In genomic region chr16:88782454-88783390, GRCh38 we compare ENCODE assay signal across 8 cellular contexts. TPM values are rescaled to one million over a fixed set of nuclear protein-coding genes. Genes with fewer than 3 reads are reported as not detected.
DNase-seq lines count a peak whose midpoint lies in the region; ATAC-seq and TF ChIP-seq lines count a peak whose summit lies in the region.

No MANE protein-coding gene starts in this region.

- peak overlapping the region; percentile 20 to 83 (median 59) for H3K4me3 Mint-ChIP-seq in brain
- H3K4me3 Mint-ChIP-seq in stimulated activated naive CD8-positive, alpha-beta T cell treated with anti-CD3 and anti-CD28 coated beads, Interleukin-15, Interleukin-2, amounts not matched to agents 100 ng/mL and 50 ng/mL, for 24 hours = peak overlapping the region; percentile 81

- no peak overlapping the region for H2BK15ac ChIP-seq in mesendoderm (replicated peaks; ENCODE audit: low read depth)

- in situ Hi-C loops in G401 (cut with HindIII; ENCODE audit: low sequenced_read_pairs) = no loop called here

- H3K79me1 ChIP-seq in mesendoderm (ENCODE audit: low read length) = peaks cover 5% of the 10 kb centered on the region

- no peaks in the 10 kb centered on the region for H3K4me1 ChIP-seq in mesendoderm (ENCODE audit: control insufficient read depth, low read depth, low read length)
- H3K4me1 ChIP-seq in SJCRH30 = peaks cover 8% of the 10 kb centered on the region

- peak overlapping the region in 4 of 5 experiments; percentile 1 to 85 (median 72) for H3K27ac Mint-ChIP-seq in brain
- peak overlapping the region; percentile 89 for H3K27ac Mint-ChIP-seq in stimulated activated naive CD8-positive, alpha-beta T cell treated with anti-CD3 and anti-CD28 coated beads, Interleukin-15, Interleukin-2, amounts not matched to agents 100 ng/mL and 50 ng/mL, for 24 hours

- H4K8ac ChIP-seq in mesendoderm (ENCODE audit: low read depth, low read length) = no peak overlapping the region

- no peak overlapping the region for H3K9ac ChIP-seq in mesendoderm (ENCODE audit: low read length)

- H3K36me3 ChIP-seq in mesendoderm (ENCODE audit: control insufficient read depth, insufficient read depth, low read length) = no peaks in the 10 kb centered on the region
- H3K36me3 ChIP-seq in SJCRH30 = no peaks in the 10 kb centered on the region

- peaks cover 29% of the 10 kb centered on the region for H3K79me2 ChIP-seq in mesendoderm (ENCODE audit: control insufficient read depth, insufficient read depth, low read length)

- H3K27ac ChIP-seq in mesendoderm (ENCODE audit: low read depth, low read length) = no peak overlapping the region
- H3K27ac ChIP-seq in SJCRH30 = no peak overlapping the region

- H3K27me3 ChIP-seq in mesendoderm (ENCODE audit: insufficient read depth, low read length, poor library complexity) (no peaks in the 10 kb centered on the region), SJCRH30 (no peaks in the 10 kb centered on the region)

- H2BK120ac ChIP-seq in mesendoderm (ENCODE audit: low read depth, low read length) = no peak overlapping the region

- H3K4me2 ChIP-seq in mesendoderm (ENCODE audit: low read length) = no peak overlapping the region

- no peak overlapping the region for H2AK5ac ChIP-seq in mesendoderm (ENCODE audit: low read length)

- H3K27me3 Mint-ChIP-seq in brain = peaks cover 63% of the 10 kb centered on the region
- no peaks in the 10 kb centered on the region for H3K27me3 Mint-ChIP-seq in stimulated activated naive CD8-positive, alpha-beta T cell treated with anti-CD3 and anti-CD28 coated beads, Interleukin-15, Interleukin-2, amounts not matched to agents 100 ng/mL and 50 ng/mL, for 24 hours

- peaks cover 42% of the 10 kb centered on the region for H3K4me1 Mint-ChIP-seq in brain
- peaks cover 47% of the 10 kb centered on the region for H3K4me1 Mint-ChIP-seq in stimulated activated naive CD8-positive, alpha-beta T cell treated with anti-CD3 and anti-CD28 coated beads, Interleukin-15, Interleukin-2, amounts not matched to agents 100 ng/mL and 50 ng/mL, for 24 hours (ENCODE audit: low read depth)

- H3K18ac ChIP-seq in mesendoderm (ENCODE audit: low read length) = no peak overlapping the region

- no peak overlapping the region for H3K23ac ChIP-seq in mesendoderm (ENCODE audit: low read length)

- TF ChIP-seq CTCF in brain (conservative IDR thresholded peaks at IDR 0.05) = no peak

- H3K4me3 ChIP-seq in mesendoderm (ENCODE audit: low read length) (no peak overlapping the region), SJCRH30 (no peak overlapping the region; the same call in 1 of the 2 replicates)

- peak overlapping the region; percentile 42 for H3K56ac ChIP-seq in mesendoderm (ENCODE audit: low read length)

- no peaks in the 10 kb centered on the region for H3K9me3 ChIP-seq in SJCRH30 (replicated peaks)

- DNase-seq in G401 (ENCODE audit: low spot score) = peak; percentile 79
- DNase-seq in T-helper 1 cell = peak in 3 of 5 donors; percentile 21 to 70 (median 41)
- DNase-seq in mesendoderm = no peak
- no peak for DNase-seq in NCI-H1048 (lab: John Stamatoyannopoulos, UW)
- no peak for DNase-seq in SJCRH30

- WGBS in mesendoderm (ENCODE audit: extremely low coverage, insufficient coverage, low lambda C conversion rate) = no CpG with 5 or more reads among the region's 16 CpGs

- ATAC-seq in HG03565 (IDR thresholded peaks at IDR 0.05; ENCODE audit: unreplicated experiment) = no peak

- no peak overlapping the region for H4K5ac ChIP-seq in mesendoderm (ENCODE audit: low read length)

- no peaks in the 10 kb centered on the region for H3K36me3 Mint-ChIP-seq in brain
- no peaks in the 10 kb centered on the region for H3K36me3 Mint-ChIP-seq in stimulated activated naive CD8-positive, alpha-beta T cell treated with anti-CD3 and anti-CD28 coated beads, Interleukin-15, Interleukin-2, amounts not matched to agents 100 ng/mL and 50 ng/mL, for 24 hours (ENCODE audit: low read depth)

- no peak overlapping the region for H3K4ac ChIP-seq in mesendoderm (ENCODE audit: low read depth, low read length)

- no peak overlapping the region for H2BK5ac ChIP-seq in mesendoderm (ENCODE audit: low read length)

- no peaks in the 10 kb centered on the region for H3K9me3 Mint-ChIP-seq in brain
- H3K9me3 Mint-ChIP-seq in stimulated activated naive CD8-positive, alpha-beta T cell treated with anti-CD3 and anti-CD28 coated beads, Interleukin-15, Interleukin-2, amounts not matched to agents 100 ng/mL and 50 ng/mL, for 24 hours = no peaks in the 10 kb centered on the region

RNA-seq across cellular contexts. Expression of gene PIEZO1, which starts 2.3 kb away (rescaled TPM):
- 69.8 and 75.6 TPM in 2 replicates for total RNA-seq in G401 (2014; rRNA removed; shearing (Covaris generic))
- 12.9 TPM for polyA plus RNA-seq in brain (ENCODE audit: insufficient read depth, low read depth, low replicate concordance)
- polyA plus RNA-seq in mesendoderm (2013, experiment 1 of 2) = 37.5 TPM
- 38.4 TPM for polyA plus RNA-seq in mesendoderm (2013, experiment 2 of 2)
- total RNA-seq in SJCRH30 (2014; rRNA removed; shearing (Covaris generic)) = 23.8 and 28.1 TPM in 2 replicates

RNA-seq across cellular contexts. Expression of gene CDT1, which starts 20.9 kb away (rescaled TPM):
- total RNA-seq in G401 (2014; rRNA removed; shearing (Covaris generic)) = 32.8 and 36.6 TPM in 2 replicates
- polyA plus RNA-seq in brain (ENCODE audit: insufficient read depth, low read depth, low replicate concordance) = 77.9 TPM
- 38.9 TPM for polyA plus RNA-seq in mesendoderm (2013, experiment 1 of 2)
- polyA plus RNA-seq in mesendoderm (2013, experiment 2 of 2) = 37.7 TPM
- 24.3 and 27.2 TPM in 2 replicates for total RNA-seq in SJCRH30 (2014; rRNA removed; shearing (Covaris generic))

RNA-seq across cellular contexts. Expression of gene APRT, which starts 29.0 kb away (rescaled TPM):
- 266 and 349 TPM in 2 replicates for total RNA-seq in G401 (2014; rRNA removed; shearing (Covaris generic))
- 141 TPM for polyA plus RNA-seq in brain (ENCODE audit: insufficient read depth, low read depth, low replicate concordance)
- 300 TPM for polyA plus RNA-seq in mesendoderm (2013, experiment 1 of 2)
- polyA plus RNA-seq in mesendoderm (2013, experiment 2 of 2) = 305 TPM
- 43.4 and 46.5 TPM in 2 replicates for total RNA-seq in SJCRH30 (2014; rRNA removed; shearing (Covaris generic))

Comparison
In these comparisons a context has a peak if more than half of its experiments do, and no peak if none do; other contexts are left out.
1. DNase-seq: peak in G401 (single experiment) and T-helper 1 cell (3 of 5); none in mesendoderm (single experiment), NCI-H1048 (single experiment) and SJCRH30 (0 of 2).